Comparison of ENCODE assay signal across 1 cellular context in the genomic region with DNA sequence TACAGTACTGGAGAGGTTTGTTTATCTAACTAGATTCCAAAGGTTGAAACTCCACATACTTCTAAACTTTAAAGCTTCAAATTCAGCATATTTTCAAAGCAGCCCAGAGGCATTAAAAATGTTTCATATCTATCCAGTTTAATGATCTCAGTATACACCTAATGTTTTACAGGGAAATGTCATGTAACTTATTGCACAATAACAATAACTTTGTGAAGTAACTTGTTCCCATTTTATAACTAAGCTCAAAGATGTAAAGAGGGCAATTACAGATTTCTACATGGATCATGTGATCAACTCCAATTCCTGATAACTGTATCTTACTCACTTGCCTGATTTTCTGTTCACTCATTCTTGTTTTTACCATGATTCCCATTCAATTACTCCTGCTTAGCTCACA.
TF ChIP-seq lines count a peak whose summit lies in the region.

No MANE protein-coding gene starts in this region.

TF ChIP-seq in K562, 482 proteins besides CTCF, POLR2A, EP300 and RAD21 (continued from another document):
- TF ChIP-seq, protein P1, sequence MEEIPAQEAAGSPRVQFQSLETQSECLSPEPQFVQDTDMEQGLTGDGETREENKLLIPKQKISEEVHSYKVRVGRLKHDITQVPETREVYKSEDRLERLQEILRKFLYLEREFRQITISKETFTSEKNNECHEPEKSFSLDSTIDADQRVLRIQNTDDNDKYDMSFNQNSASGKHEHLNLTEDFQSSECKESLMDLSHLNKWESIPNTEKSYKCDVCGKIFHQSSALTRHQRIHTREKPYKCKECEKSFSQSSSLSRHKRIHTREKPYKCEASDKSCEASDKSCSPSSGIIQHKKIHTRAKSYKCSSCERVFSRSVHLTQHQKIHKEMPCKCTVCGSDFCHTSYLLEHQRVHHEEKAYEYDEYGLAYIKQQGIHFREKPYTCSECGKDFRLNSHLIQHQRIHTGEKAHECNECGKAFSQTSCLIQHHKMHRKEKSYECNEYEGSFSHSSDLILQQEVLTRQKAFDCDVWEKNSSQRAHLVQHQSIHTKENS (CRISPR knock-in tag; IDR thresholded peaks at IDR 0.05): no peak
- no peak for TF ChIP-seq SMARCA4 (IDR thresholded peaks at IDR 0.05)
- TF ChIP-seq SUPT5H (IDR thresholded peaks at IDR 0.05): no peak
- no peak for TF ChIP-seq ZNF696 (CRISPR knock-in tag; conservative IDR thresholded peaks at IDR 0.05)
- TF ChIP-seq THRB (CRISPR knock-in tag; conservative IDR thresholded peaks at IDR 0.05): no peak
- TF ChIP-seq, protein P2, sequence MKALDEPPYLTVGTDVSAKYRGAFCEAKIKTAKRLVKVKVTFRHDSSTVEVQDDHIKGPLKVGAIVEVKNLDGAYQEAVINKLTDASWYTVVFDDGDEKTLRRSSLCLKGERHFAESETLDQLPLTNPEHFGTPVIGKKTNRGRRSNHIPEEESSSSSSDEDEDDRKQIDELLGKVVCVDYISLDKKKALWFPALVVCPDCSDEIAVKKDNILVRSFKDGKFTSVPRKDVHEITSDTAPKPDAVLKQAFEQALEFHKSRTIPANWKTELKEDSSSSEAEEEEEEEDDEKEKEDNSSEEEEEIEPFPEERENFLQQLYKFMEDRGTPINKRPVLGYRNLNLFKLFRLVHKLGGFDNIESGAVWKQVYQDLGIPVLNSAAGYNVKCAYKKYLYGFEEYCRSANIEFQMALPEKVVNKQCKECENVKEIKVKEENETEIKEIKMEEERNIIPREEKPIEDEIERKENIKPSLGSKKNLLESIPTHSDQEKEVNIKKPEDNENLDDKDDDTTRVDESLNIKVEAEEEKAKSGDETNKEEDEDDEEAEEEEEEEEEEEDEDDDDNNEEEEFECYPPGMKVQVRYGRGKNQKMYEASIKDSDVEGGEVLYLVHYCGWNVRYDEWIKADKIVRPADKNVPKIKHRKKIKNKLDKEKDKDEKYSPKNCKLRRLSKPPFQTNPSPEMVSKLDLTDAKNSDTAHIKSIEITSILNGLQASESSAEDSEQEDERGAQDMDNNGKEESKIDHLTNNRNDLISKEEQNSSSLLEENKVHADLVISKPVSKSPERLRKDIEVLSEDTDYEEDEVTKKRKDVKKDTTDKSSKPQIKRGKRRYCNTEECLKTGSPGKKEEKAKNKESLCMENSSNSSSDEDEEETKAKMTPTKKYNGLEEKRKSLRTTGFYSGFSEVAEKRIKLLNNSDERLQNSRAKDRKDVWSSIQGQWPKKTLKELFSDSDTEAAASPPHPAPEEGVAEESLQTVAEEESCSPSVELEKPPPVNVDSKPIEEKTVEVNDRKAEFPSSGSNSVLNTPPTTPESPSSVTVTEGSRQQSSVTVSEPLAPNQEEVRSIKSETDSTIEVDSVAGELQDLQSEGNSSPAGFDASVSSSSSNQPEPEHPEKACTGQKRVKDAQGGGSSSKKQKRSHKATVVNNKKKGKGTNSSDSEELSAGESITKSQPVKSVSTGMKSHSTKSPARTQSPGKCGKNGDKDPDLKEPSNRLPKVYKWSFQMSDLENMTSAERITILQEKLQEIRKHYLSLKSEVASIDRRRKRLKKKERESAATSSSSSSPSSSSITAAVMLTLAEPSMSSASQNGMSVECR (CRISPR knock-in tag; IDR thresholded peaks at IDR 0.05): no peak
- TF ChIP-seq GATAD2B (IDR thresholded peaks at IDR 0.05; ENCODE audit: borderline replicate concordance): no peak
- peak; percentile 56 for TF ChIP-seq TFE3 (CRISPR knock-in tag; IDR thresholded peaks at IDR 0.05)
- TF ChIP-seq PCBP1 (IDR thresholded peaks at IDR 0.05; ENCODE audit: low read depth, low read length, poor library complexity, severe bottlenecking): no peak
- no peak for TF ChIP-seq CEBPG (CRISPR knock-in tag; IDR thresholded peaks at IDR 0.05)
- TF ChIP-seq CEBPG (tag; conservative IDR thresholded peaks at IDR 0.05 in 1 of 2, IDR thresholded peaks at IDR 0.05 in 1 of 2): peak in 1 of 2 experiments; percentile 85; a peak in 2 of 4 replicates
- no peak for TF ChIP-seq ZBTB1 (CRISPR knock-in tag; IDR thresholded peaks at IDR 0.05; ENCODE audit: borderline replicate concordance, low read depth)
- no peak for TF ChIP-seq ZNF583 (CRISPR knock-in tag; IDR thresholded peaks at IDR 0.05)
- no peak for TF ChIP-seq GATA2 (CRISPR knock-in tag; IDR thresholded peaks at IDR 0.05)
- TF ChIP-seq MYBL2 (IDR thresholded peaks at IDR 0.05; ENCODE audit: low read depth): no peak
- TF ChIP-seq MYBL2 (CRISPR knock-in tag; IDR thresholded peaks at IDR 0.05; ENCODE audit: borderline replicate concordance): no peak
- TF ChIP-seq CHD4 (IDR thresholded peaks at IDR 0.05; ENCODE audit: insufficient read depth, insufficient replicate concordance, low read depth, low read length, poor library complexity, severe bottlenecking): no peak
- no peak for TF ChIP-seq MED1 (CRISPR knock-in tag; IDR thresholded peaks at IDR 0.05; ENCODE audit: borderline replicate concordance)
